ENCODE assay signal across 1 cellular context in genomic region chr3:4568831-4569230, GRCh38.
TF ChIP-seq lines count a peak whose summit lies in the region.

No MANE protein-coding gene starts in this region.

TF ChIP-seq in K562, 482 proteins besides CTCF, POLR2A, EP300 and RAD21 (continued from another document):
- no peak for TF ChIP-seq ZBTB33 (CRISPR knock-in tag; IDR thresholded peaks at IDR 0.05)
